In genomic region chr7:139914861-139915300, GRCh38 we compare ENCODE assay signal across 1 cellular context.
TF ChIP-seq lines count a peak whose summit lies in the region.

No MANE protein-coding gene starts in this region.

TF ChIP-seq in SK-N-SH treated with all-trans-retinoic acid at 6 μM for 48 hours, 23 proteins besides CTCF, POLR2A, EP300 and RAD21 (continued from another document):
- no peak for TF ChIP-seq BACH2 (CRISPR knock-in tag; IDR thresholded peaks at IDR 0.05; ENCODE audit: borderline replicate concordance)
- TF ChIP-seq ZFP30 (CRISPR knock-in tag; IDR thresholded peaks at IDR 0.05), result no peak
- no peak for TF ChIP-seq OSR1 (CRISPR knock-in tag; IDR thresholded peaks at IDR 0.05)
TF ChIP-seq in SK-N-SH treated with all-trans-retinoic acid at 6 μM for 48 hours: peak in this region for 0.
